In the genomic region with DNA sequence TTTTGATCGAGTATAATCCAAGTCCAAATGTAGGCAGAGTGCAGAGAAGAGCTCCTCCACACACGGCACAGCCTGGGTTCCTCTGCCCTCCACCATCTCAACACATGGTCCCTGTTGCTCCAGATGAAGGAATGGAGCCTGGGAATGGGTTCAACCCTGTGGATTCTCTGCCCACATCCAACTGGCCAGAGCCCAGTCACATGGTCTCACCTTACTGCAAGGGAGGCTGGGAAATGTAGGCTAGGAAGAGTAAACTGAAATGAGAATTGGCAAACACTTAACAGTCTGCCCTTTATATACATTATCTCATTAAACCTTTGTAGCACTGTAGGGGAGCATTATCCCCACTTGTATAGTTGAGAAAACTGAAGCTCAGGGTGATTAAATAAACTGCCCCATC, we compare ENCODE assay signal across 18 cellular contexts.
DNase-seq lines count a peak whose midpoint lies in the region; ATAC-seq, FAIRE-seq and TF ChIP-seq lines count a peak whose summit lies in the region.
"Had no signal": no experiment of that assay in that cellular context is flagged by ENCODE, and none has a peak within 500 bp of the region (broad histone marks: within the 10 kb centered on the region; RNA-seq: fewer than 3 reads in every experiment).

No MANE protein-coding gene starts in this region.

- no peak overlapping the region for H3K4ac ChIP-seq in H1 (replicated peaks; ENCODE audit: insufficient read length, low read depth, low read length)

- H3K4me2 ChIP-seq in HCT116 (ENCODE audit: low read length) (no peak overlapping the region), H1 (ENCODE audit: insufficient read depth in 1 of 2, low read depth in 2 of 2, low read length in 2 of 2) (no peak overlapping the region), smooth muscle cell (no peak overlapping the region)
- H3K4me2 ChIP-seq: BLaER1 had no signal

- H3K27ac ChIP-seq in HCT116 (ENCODE audit: low read depth, low read length) (no peak overlapping the region), H1 (ENCODE audit: low read depth, low read length) (no peak overlapping the region), smooth muscle cell (ENCODE audit: low read depth) (no peak overlapping the region), sigmoid colon (no peak overlapping the region)
- H3K27ac ChIP-seq: BLaER1 had no signal

- CTCF ChIA-PET in HCT116 (lab: Charles Lee), result no interaction called here
- CTCF ChIA-PET in H1 (lab: Charles Lee; ENCODE audit: partially characterized antibody), result interaction anchor here (1.1 to 6.2 kb wide), 2 partner anchors 17 to 118 kb away, joined by 3 to 42 read pairs; no protein-coding TSS in a partner anchor

- BruUV-seq in HCT116 (replicated peaks; lab: Mats Ljungman, UMichigan), result no TSS peak

- H2BK5ac ChIP-seq in H1 (ENCODE audit: low read depth, low read length), result no peak overlapping the region

- no peaks in the 10 kb centered on the region for H3K79me1 ChIP-seq in H1 (ENCODE audit: low read depth, low read length)

- FAIRE-seq in H1 (lab: Jason Lieb, UNC), result no peak
- FAIRE-seq: GM12878 had no signal

- no peaks in the 10 kb centered on the region for H3K27me3 ChIP-seq in HCT116 (ENCODE audit: insufficient read depth, low read length)
- H3K27me3 ChIP-seq in H1 (replicated peaks in 1 of 4; ENCODE audit: control insufficient read depth in 3 of 4, extremely low read depth in 1 of 4, insufficient read depth in 3 of 4, low read length in 3 of 4), result no peaks in the 10 kb centered on the region
- H3K27me3 ChIP-seq in smooth muscle cell (ENCODE audit: low read depth), result no peaks in the 10 kb centered on the region
- no peaks in the 10 kb centered on the region for H3K27me3 ChIP-seq in sigmoid colon
- H3K27me3 ChIP-seq: BLaER1 had no signal

- H2AK5ac ChIP-seq in H1 (ENCODE audit: low read depth, low read length), result no peak overlapping the region

- no peak overlapping the region for H3K14ac ChIP-seq in H1 (ENCODE audit: insufficient read length)

- no peaks in the 10 kb centered on the region for H3K9me3 ChIP-seq in HCT116 (ENCODE audit: control insufficient read depth in 1 of 2, insufficient read depth in 1 of 2, low read depth in 1 of 2, low read length in 2 of 2)
- no peaks in the 10 kb centered on the region for H3K9me3 ChIP-seq in H1 (ENCODE audit: insufficient read depth in 2 of 2, low read depth in 1 of 2, low read length in 1 of 2)
- H3K9me3 ChIP-seq in smooth muscle cell (replicated peaks; ENCODE audit: low read depth), result no peaks in the 10 kb centered on the region
- no peaks in the 10 kb centered on the region for H3K9me3 ChIP-seq in sigmoid colon
- H3K9me3 ChIP-seq: BLaER1, HAP-1 had no signal

- no peak for TF ChIP-seq RAD21 in HCT116 (IDR thresholded peaks at IDR 0.05; ENCODE audit: low read depth)
- TF ChIP-seq RAD21 in Ishikawa (IDR thresholded peaks at IDR 0.05; ENCODE audit: low read depth), result no peak
- no peak for TF ChIP-seq RAD21 in H1 (IDR thresholded peaks at IDR 0.05 in 1 of 2, conservative IDR thresholded peaks at IDR 0.05 in 1 of 2; ENCODE audit: low read depth in 2 of 2, low read length in 2 of 2)

- H4K8ac ChIP-seq in H1 (ENCODE audit: extremely low read depth, insufficient read depth, low read length), result no peak overlapping the region; the same call in 1 of the 2 replicates

- RAD21 ChIA-PET in HCT116 (lab: Charles Lee; ENCODE audit: low non-redundant PET in 1 of 2, low total read pairs in 2 of 2, uncharacterized antibody in 2 of 2, unreplicated experiment in 2 of 2), result no interaction called here

- no peaks in the 10 kb centered on the region for H3K4me1 ChIP-seq in HCT116 (ENCODE audit: control insufficient read depth in 1 of 2, insufficient read depth in 2 of 2, low read length in 2 of 2)
- no peaks in the 10 kb centered on the region for H3K4me1 ChIP-seq in H1 (replicated peaks in 1 of 4; ENCODE audit: control insufficient read depth in 3 of 4, insufficient read depth in 4 of 4, low read length in 3 of 4)
- H3K4me1 ChIP-seq in smooth muscle cell (ENCODE audit: low read depth), result peaks cover 7% of the 10 kb centered on the region
- peaks cover 0 to 26% (median 9%) of the 10 kb centered on the region in 4 donors for H3K4me1 ChIP-seq in sigmoid colon
- H3K4me1 ChIP-seq: HAP-1 had no signal

- DNase-seq in NCI-H82 (lab: John Stamatoyannopoulos, UW) (peak; percentile 25), NCI-H82 treated with DMSO at 0.1 percent for 48 hours (lab: John Stamatoyannopoulos, UW; ENCODE audit: unreplicated experiment) (no peak), HCT116 (ENCODE audit: low read depth, low spot score) (no peak), H1 (ENCODE audit: low read depth in 1 of 2, low spot score in 2 of 2) (no peak), smooth muscle cell (lab: John Stamatoyannopoulos, UW; ENCODE audit: unreplicated experiment) (no peak), sigmoid colon (no peak)
- DNase-seq: 8988T; CD4-positive, alpha-beta memory T cell; DMS153; DND-41; EL; HFFc6; KBM-7 had no signal

- TF ChIP-seq POLR2A in HCT116 (IDR thresholded peaks at IDR 0.05; ENCODE audit: borderline replicate concordance, extremely low read depth, insufficient read depth, insufficient read length) (no peak), H1 (IDR thresholded peaks at IDR 0.05; ENCODE audit: control extremely low read depth in 1 of 2, low read depth in 2 of 2, low read length in 2 of 2) (no peak), sigmoid colon (IDR thresholded peaks at IDR 0.05) (no peak)

- no peak overlapping the region for H3K9ac ChIP-seq in HCT116 (ENCODE audit: low read length)
- H3K9ac ChIP-seq in H1 (replicated peaks in 1 of 4; ENCODE audit: extremely low read depth in 1 of 4, low read depth in 3 of 4, low read length in 3 of 4), result no peak overlapping the region
- H3K9ac ChIP-seq in smooth muscle cell (ENCODE audit: low read depth), result no peak overlapping the region
- H3K9ac ChIP-seq: BLaER1 had no signal

- H4K5ac ChIP-seq in H1 (ENCODE audit: insufficient read length, low read depth, low read length), result no peak overlapping the region

- POLR2A ChIA-PET in HCT116 (lab: Charles Lee), result no interaction called here
- POLR2A ChIA-PET in H1 (lab: Charles Lee; ENCODE audit: partially characterized antibody), result interaction anchor here (1.1 kb wide), 1 partner anchor 18 kb away, joined by 3 read pairs; no protein-coding TSS in a partner anchor

- intact Hi-C loops in HCT116 (cut with micrococcal nuclease) (no loop called here), sigmoid colon (cut with DNase I) (no loop called here)

- H3K36me3 ChIP-seq in HCT116 (ENCODE audit: control insufficient read depth in 1 of 2, insufficient read depth in 2 of 2, low read length in 2 of 2) (no peaks in the 10 kb centered on the region), H1 (ENCODE audit: control insufficient read depth in 2 of 4, insufficient read depth in 4 of 4, low read length in 3 of 4) (no peaks in the 10 kb centered on the region), smooth muscle cell (ENCODE audit: low read depth) (no peaks in the 10 kb centered on the region), sigmoid colon (no peaks in the 10 kb centered on the region)
- H3K36me3 ChIP-seq: BLaER1, HAP-1 had no signal

- no peak overlapping the region for H3K56ac ChIP-seq in H1 (replicated peaks; ENCODE audit: insufficient read length, low read depth, low read length)

- ATAC-seq in HCT116 (peak; percentile 79), GM21528 (IDR thresholded peaks at IDR 0.05; ENCODE audit: low FRiP score, unreplicated experiment) (no peak)
- ATAC-seq: GM12878 had no signal

- no peaks in the 10 kb centered on the region for H3K9me2 ChIP-seq in HCT116 (ENCODE audit: insufficient read depth)

- no peak overlapping the region for H4K91ac ChIP-seq in H1 (replicated peaks; ENCODE audit: insufficient read length, low read length)

- H4K20me1 ChIP-seq in HCT116 (ENCODE audit: insufficient read depth), result no peaks in the 10 kb centered on the region
- H4K20me1 ChIP-seq in H1 (replicated peaks in 1 of 2; ENCODE audit: control insufficient read depth in 1 of 2, insufficient read depth in 2 of 2, low read length in 2 of 2), result no peaks in the 10 kb centered on the region
- no peaks in the 10 kb centered on the region for H4K20me1 ChIP-seq in smooth muscle cell (ENCODE audit: low read depth)
- H4K20me1 ChIP-seq: BLaER1 had no signal

- H3K79me2 ChIP-seq in HCT116 (ENCODE audit: insufficient read depth, low read length) (no peaks in the 10 kb centered on the region), H1 (ENCODE audit: control insufficient read depth in 1 of 2, insufficient read depth in 2 of 2, low read length in 2 of 2) (no peaks in the 10 kb centered on the region), smooth muscle cell (ENCODE audit: low read depth) (no peaks in the 10 kb centered on the region)

- no peak overlapping the region for H3K4me3 ChIP-seq in HCT116 (replicated peaks in 1 of 2; ENCODE audit: low read depth in 1 of 2, low read length in 2 of 2)
- no peak overlapping the region for H3K4me3 ChIP-seq in H1 (ENCODE audit: extremely low read depth in 1 of 4, insufficient read depth in 2 of 4, low read depth in 3 of 4, low read length in 4 of 4)
- H3K4me3 ChIP-seq in smooth muscle cell, result no peak overlapping the region
- no peak overlapping the region for H3K4me3 ChIP-seq in sigmoid colon
- H3K4me3 ChIP-seq: BLaER1, GM12878, HAP-1 had no signal

- no peak overlapping the region for H2BK20ac ChIP-seq in H1 (ENCODE audit: low read length)

- H2AFZ ChIP-seq in HCT116 (ENCODE audit: low read depth, low read length, poor library complexity, severe bottlenecking), result no peak overlapping the region
- no peak overlapping the region for H2AFZ ChIP-seq in H1 (ENCODE audit: low read length)
- H2AFZ ChIP-seq in smooth muscle cell (ENCODE audit: low read depth), result no peak overlapping the region

- no peak overlapping the region for H2BK15ac ChIP-seq in H1 (ENCODE audit: low read length)

- TF ChIP-seq CTCF in HCT116 (IDR thresholded peaks at IDR 0.05 in 2 of 3, conservative IDR thresholded peaks at IDR 0.05 in 1 of 3; ENCODE audit: borderline replicate concordance in 1 of 3, insufficient read depth in 1 of 3, low read depth in 2 of 3, low read length in 2 of 3), result no peak
- no peak for TF ChIP-seq CTCF in H1 (IDR thresholded peaks at IDR 0.05; ENCODE audit: control extremely low read depth in 1 of 3, insufficient read depth in 1 of 3, low read depth in 1 of 3, low read length in 3 of 3)
- TF ChIP-seq CTCF in smooth muscle cell (IDR thresholded peaks at IDR 0.05; ENCODE audit: borderline replicate concordance, insufficient read depth, poor library complexity, severe bottlenecking), result no peak
- TF ChIP-seq CTCF in sigmoid colon (IDR thresholded peaks at IDR 0.05), result no peak

- WGBS in H1 (ENCODE audit: extremely low coverage in 1 of 2, insufficient coverage in 1 of 2, insufficient read length in 1 of 2, insufficient replicate concordance in 2 of 2, low coverage in 1 of 2, low lambda C conversion rate in 2 of 2, missing lambda C conversion rate in 1 of 2), 2 experiments, result 93% methylated on average over 2 of the region's 2 CpGs; no CpG with 5 or more reads in 1 of the 2 experiments
- WGBS in smooth muscle cell (ENCODE audit: low lambda C conversion rate), result 100% methylated on average over 2 of the region's 2 CpGs
- 95 to 98% methylated on average over 2 of the region's 2 CpGs for WGBS in sigmoid colon, 2 donors

- TF ChIP-seq EP300 in Ishikawa (IDR thresholded peaks at IDR 0.05; ENCODE audit: borderline replicate concordance), result no peak
- TF ChIP-seq EP300 in H1 (IDR thresholded peaks at IDR 0.05; ENCODE audit: borderline replicate concordance in 1 of 2, low read depth in 2 of 2, low read length in 2 of 2), result no peak
- no peak for TF ChIP-seq EP300 in sigmoid colon (IDR thresholded peaks at IDR 0.05)

- no peaks in the 10 kb centered on the region for H3K23me2 ChIP-seq in H1 (ENCODE audit: low read depth, low read length)

- no peak overlapping the region; the same call in 1 of the 2 replicates for H3K18ac ChIP-seq in H1 (ENCODE audit: extremely low read depth, low read length)

- H2BK12ac ChIP-seq in H1 (ENCODE audit: low read depth, low read length), result no peak overlapping the region

- no peak overlapping the region for H2BK120ac ChIP-seq in H1 (replicated peaks; ENCODE audit: low read depth, low read length)

- no peak overlapping the region for H3K23ac ChIP-seq in H1 (ENCODE audit: insufficient read length)

- peaks cover 16% of the 10 kb centered on the region for H3F3A ChIP-seq in smooth muscle cell (ENCODE audit: low read depth)
